8 cellular contexts compared by ENCODE assay signal in genomic region chr14:52068741-52069616, GRCh38. TPM values are rescaled to one million over a fixed set of nuclear protein-coding genes. Genes with fewer than 3 reads are reported as not detected.
DNase-seq lines count a peak whose midpoint lies in the region; ATAC-seq and TF ChIP-seq lines count a peak whose summit lies in the region.

TSS of gene NID2 (minus strand) at chr14:52069059. CDS start at chr14:52068994, 65 bp downstream.

- peak within 1 kb of the TSS; percentile 75 to 86 (median 80) for H3K4me3 ChIP-seq in esophagus muscularis mucosa

- no peaks in the 10 kb centered on the region for H3K36me3 Mint-ChIP-seq in stimulated activated memory B cell treated with anti-CD40 and anti-IgM and Interleukin-4, amounts not matched to agents 10 μg/mL and 1 μg/mL and 100 μg/mL, for 72 hours

- no peak for TF ChIP-seq CTCF in esophagus muscularis mucosa (IDR thresholded peaks at IDR 0.05)

- peaks cover 69% of the 10 kb centered on the region for H3K27me3 Mint-ChIP-seq in stimulated activated memory B cell treated with anti-CD40 and anti-IgM and Interleukin-4, amounts not matched to agents 10 μg/mL and 1 μg/mL and 100 μg/mL, for 72 hours

- peak within 1 kb of the TSS; percentile 38 for H3K4me3 Mint-ChIP-seq in stimulated activated memory B cell treated with anti-CD40 and anti-IgM and Interleukin-4, amounts not matched to agents 10 μg/mL and 1 μg/mL and 100 μg/mL, for 72 hours

- no peak for TF ChIP-seq RAD21 in Ishikawa (IDR thresholded peaks at IDR 0.05; ENCODE audit: low read depth)

- H3K27me3 ChIP-seq in esophagus muscularis mucosa = no peaks in the 10 kb centered on the region

- H3K27ac Mint-ChIP-seq in stimulated activated memory B cell treated with anti-CD40 and anti-IgM and Interleukin-4, amounts not matched to agents 10 μg/mL and 1 μg/mL and 100 μg/mL, for 72 hours = no peak within 1 kb of the TSS

- TF ChIP-seq POLR2A in esophagus muscularis mucosa (IDR thresholded peaks at IDR 0.05; ENCODE audit: low read depth) = peak; percentile 37

- no peaks in the 10 kb centered on the region for H3K36me3 ChIP-seq in esophagus muscularis mucosa

- in situ Hi-C loops in Caki2 (cut with HindIII; ENCODE audit: low pct_unique_long_range_greater_than_20kb, low sequenced_read_pairs) = no loop called here

- 0% methylated on average over 3 of the region's 75 CpGs for WGBS in esophagus muscularis mucosa

- H3K4me1 ChIP-seq in esophagus muscularis mucosa = peaks cover 19 to 50% (median 41%) of the 10 kb centered on the region in 4 donors

- peaks cover 20% of the 10 kb centered on the region for H3K4me1 Mint-ChIP-seq in stimulated activated memory B cell treated with anti-CD40 and anti-IgM and Interleukin-4, amounts not matched to agents 10 μg/mL and 1 μg/mL and 100 μg/mL, for 72 hours

- DNase-seq in Caki2 (ENCODE audit: low read depth) (peak; percentile 73), esophagus muscularis mucosa (ENCODE audit: extremely low spot score) (peak; percentile 95), midbrain (lab: John Stamatoyannopoulos, UW) (peak; percentile 30), NCI-H2107 (lab: John Stamatoyannopoulos, UW) (no peak)
- peak; percentile 29 for DNase-seq in activated CD8-positive, alpha-beta memory T cell treated with anti-CD3 and anti-CD28 coated beads, Interleukin-2, amount 50 U/mL, for 4 hours

- peak; percentile 61 for ATAC-seq in stimulated activated memory B cell treated with anti-CD40 and anti-IgM and Interleukin-4, amounts not matched to agents 10 μg/mL and 1 μg/mL and 100 μg/mL, for 72 hours
- ATAC-seq in GM19467 (IDR thresholded peaks at IDR 0.05; ENCODE audit: unreplicated experiment) = no peak

- no peaks in the 10 kb centered on the region for H3K9me3 ChIP-seq in esophagus muscularis mucosa

- H3K27ac ChIP-seq in esophagus muscularis mucosa (replicated peaks in 1 of 4) = peak within 1 kb of the TSS; percentile 91 to 95 (median 93)

- H3K9me3 Mint-ChIP-seq in stimulated activated memory B cell treated with anti-CD40 and anti-IgM and Interleukin-4, amounts not matched to agents 10 μg/mL and 1 μg/mL and 100 μg/mL, for 72 hours = peaks cover 2% of the 10 kb centered on the region

- TF ChIP-seq EP300 in Ishikawa (IDR thresholded peaks at IDR 0.05; ENCODE audit: borderline replicate concordance) = no peak
- TF ChIP-seq EP300 in esophagus muscularis mucosa (IDR thresholded peaks at IDR 0.05) = no peak

- intact Hi-C loops in esophagus muscularis mucosa (cut with DNase I) = no loop called here

TF ChIP-seq in Ishikawa, 13 proteins besides CTCF, POLR2A, EP300 and RAD21:
- TF ChIP-seq ZBTB7A (IDR thresholded peaks at IDR 0.05; ENCODE audit: low read depth) = 0 out of 2 replicates have a peak, but pooled peaks have one; percentile 63
- TF ChIP-seq TAF1 (IDR thresholded peaks at IDR 0.05; ENCODE audit: low read depth) = peak; percentile 41; the same call in 1 of the 2 replicates
- TF ChIP-seq TCF12 (IDR thresholded peaks at IDR 0.05; ENCODE audit: low read depth) = 0 out of 2 replicates have a peak, but pooled peaks have one; percentile 48
- no peak for TF ChIP-seq FOXM1 (IDR thresholded peaks at IDR 0.05; ENCODE audit: borderline replicate concordance, low read depth)
- no peak for TF ChIP-seq CREB1 (IDR thresholded peaks at IDR 0.05; ENCODE audit: low read depth)
- no peak for TF ChIP-seq USF1 (IDR thresholded peaks at IDR 0.05)
- peak; percentile 60 for TF ChIP-seq MAX (IDR thresholded peaks at IDR 0.05)

RNA-seq across cellular contexts. Expression of gene NID2, which starts in this region (rescaled TPM):
- total RNA-seq in Caki2 (2014; rRNA removed; shearing (Covaris generic); ENCODE audit: low replicate concordance) = 6.2 and 6.4 TPM in 2 replicates
- total RNA-seq in esophagus muscularis mucosa = 10 to 100 TPM; 40.4 to 77.2 (median 57.5) TPM
